In genomic region chr7:4270941-4271715, GRCh38 we compare ENCODE assay signal across 19 cellular contexts.
"Had no signal": no experiment of that assay in that cellular context is flagged by ENCODE, and none has a peak within 500 bp of the region (broad histone marks: within the 10 kb centered on the region; RNA-seq: fewer than 3 reads in every experiment).

No MANE protein-coding gene starts in this region.

- H3K36me3 ChIP-seq: stomach, transverse colon had no signal

- FAIRE-seq: islet of Langerhans had no signal

- DNase-seq: foreskin keratinocyte; hippocampal formation; kidney glomerular epithelial cell; mammary epithelial cell; natural killer cell; occipital lobe; psoas muscle; retina; stimulated activated CD4-positive, alpha-beta T cell treated with anti-CD3 and anti-CD28 coated beads, Interleukin-2, amount 100 ng/mL, for 24 hours; stimulated activated naive CD4-positive, alpha-beta T cell; stomach; substantia nigra; transverse colon had no signal

- H3K4me1 Mint-ChIP-seq: mesothelial cell of epicardium, natural killer cell, neural crest cell had no signal

- H3K9me3 ChIP-seq: psoas muscle, transverse colon had no signal

- H3K4me1 ChIP-seq: foreskin keratinocyte, psoas muscle, transverse colon had no signal

- H3K27ac Mint-ChIP-seq: dendritic cell treated with granulocyte-macrophage colony-stimulating factor and Interleukin-4, amounts not matched to agents 40 ng/mL and 50 ng/mL, for 4 days; mesothelial cell of epicardium; natural killer cell had no signal

- H3K27me3 ChIP-seq: foreskin keratinocyte, stomach, transverse colon had no signal

- H3K4me3 Mint-ChIP-seq: dendritic cell treated with granulocyte-macrophage colony-stimulating factor and Interleukin-4, amounts not matched to agents 40 ng/mL and 50 ng/mL, for 4 days; mesothelial cell of epicardium; natural killer cell; neural crest cell had no signal

- ATAC-seq: foreskin keratinocyte, natural killer cell, psoas muscle, sciatic nerve had no signal

- H3K27ac ChIP-seq: foreskin keratinocyte, psoas muscle, stomach, thoracic aorta, transverse colon had no signal

- H3K4me3 ChIP-seq: psoas muscle, stomach, thoracic aorta, transverse colon had no signal
